22 cellular contexts compared by ENCODE assay signal in genomic region chr3:32395451-32395970, GRCh38. TPM values are rescaled to one million over a fixed set of nuclear protein-coding genes. Genes with fewer than 3 reads are reported as not detected.
DNase-seq lines count a peak whose midpoint lies in the region; ATAC-seq and TF ChIP-seq lines count a peak whose summit lies in the region.
"Had no signal": no experiment of that assay in that cellular context is flagged by ENCODE, and none has a peak within 500 bp of the region (broad histone marks: within the 10 kb centered on the region; RNA-seq: fewer than 3 reads in every experiment).

No MANE protein-coding gene starts in this region.

- H2AFZ ChIP-seq in HCT116 (ENCODE audit: low read depth, low read length, poor library complexity, severe bottlenecking): no peak overlapping the region

- DNase-seq in activated CD4-positive, alpha-beta T cell treated with anti-CD3 and anti-CD28 coated beads, Interleukin-2, amount 10 ng/mL, durations not matched to agents 7 days and 5 days: no peak
- no peak for DNase-seq in activated CD4-positive, alpha-beta T cell treated with anti-CD3 and anti-CD28 coated beads for 1 hour
- DNase-seq in HCT116 (ENCODE audit: low read depth, low spot score) (no peak), NCI-H446 (lab: John Stamatoyannopoulos, UW) (no peak), retina (no peak), BE2C (no peak)
- DNase-seq in activated naive CD8-positive, alpha-beta T cell treated with anti-CD3 and anti-CD28 coated beads, Interleukin-2, amount 50 U/mL, for 24 hours: no peak
- no peak for DNase-seq in naive thymus-derived CD4-positive, alpha-beta T cell
- DNase-seq: COR-L47; cortex of kidney; HCEC 1CT; hippocampal formation; IMR-90; left cardiac atrium; mucosa of descending colon; NCI-H2081; NCI-H524; OCI-M1; ovary; stimulated activated naive CD8-positive, alpha-beta T cell treated with anti-CD3 and anti-CD28 coated beads, Interleukin-15, Interleukin-2, amounts not matched to agents 100 U/mL and 50 U/mL, for 24 hours had no signal

- no peaks in the 10 kb centered on the region for H3K9me2 ChIP-seq in HCT116 (ENCODE audit: insufficient read depth)

- TF ChIP-seq CTCF in HCT116 (IDR thresholded peaks at IDR 0.05 in 2 of 3, conservative IDR thresholded peaks at IDR 0.05 in 1 of 3; ENCODE audit: borderline replicate concordance in 1 of 3, insufficient read depth in 1 of 3, low read depth in 2 of 3, low read length in 2 of 3) (no peak), BE2C (IDR thresholded peaks at IDR 0.05; ENCODE audit: low read depth, low read length) (no peak)

- ATAC-seq in HCT116: no peak
- no peak for ATAC-seq in activated naive CD8-positive, alpha-beta T cell treated with anti-CD3 and anti-CD28 coated beads, Interleukin-2, amount 50 U/mL, for 24 hours
- no peak for ATAC-seq in naive thymus-derived CD4-positive, alpha-beta T cell
- ATAC-seq: A549; left cardiac atrium; mucosa of descending colon; stimulated activated naive CD8-positive, alpha-beta T cell treated with anti-CD3 and anti-CD28 coated beads, Interleukin-15, Interleukin-2, amounts not matched to agents 100 U/mL and 50 U/mL, for 24 hours had no signal

- H3K27ac Mint-ChIP-seq in activated CD4-positive, alpha-beta T cell treated with anti-CD3 and anti-CD28 coated beads, Interleukin-2, amount 10 ng/mL, durations not matched to agents 7 days and 5 days: peak overlapping the region; percentile 61
- H3K27ac Mint-ChIP-seq in activated naive CD8-positive, alpha-beta T cell treated with anti-CD3 and anti-CD28 coated beads, Interleukin-2, amount 50 U/mL, for 24 hours: peak overlapping the region; percentile 1
- H3K27ac Mint-ChIP-seq in naive thymus-derived CD4-positive, alpha-beta T cell: peak overlapping the region; percentile 63 to 100 (median 93)

- no peak for TF ChIP-seq POLR2A in HCT116 (IDR thresholded peaks at IDR 0.05; ENCODE audit: borderline replicate concordance, extremely low read depth, insufficient read depth, insufficient read length)

- no peaks in the 10 kb centered on the region for H3K9me3 Mint-ChIP-seq in activated CD4-positive, alpha-beta T cell treated with anti-CD3 and anti-CD28 coated beads, Interleukin-2, amount 10 ng/mL, durations not matched to agents 7 days and 5 days
- no peaks in the 10 kb centered on the region for H3K9me3 Mint-ChIP-seq in activated naive CD8-positive, alpha-beta T cell treated with anti-CD3 and anti-CD28 coated beads, Interleukin-2, amount 50 U/mL, for 24 hours
- peaks cover 0 to 3% (median 0%) of the 10 kb centered on the region in 11 donors for H3K9me3 Mint-ChIP-seq in naive thymus-derived CD4-positive, alpha-beta T cell

- peaks cover 30% of the 10 kb centered on the region for H3K36me3 Mint-ChIP-seq in activated CD4-positive, alpha-beta T cell treated with anti-CD3 and anti-CD28 coated beads, Interleukin-2, amount 10 ng/mL, durations not matched to agents 7 days and 5 days (ENCODE audit: low read depth)
- peaks cover 3% of the 10 kb centered on the region for H3K36me3 Mint-ChIP-seq in activated naive CD8-positive, alpha-beta T cell treated with anti-CD3 and anti-CD28 coated beads, Interleukin-2, amount 50 U/mL, for 24 hours (ENCODE audit: low read depth)
- H3K36me3 Mint-ChIP-seq in naive thymus-derived CD4-positive, alpha-beta T cell: peaks cover 0 to 29% (median 4%) of the 10 kb centered on the region in 5 donors

- H3K4me1 ChIP-seq in HCT116 (ENCODE audit: control insufficient read depth in 1 of 2, insufficient read depth in 2 of 2, low read length in 2 of 2): peaks cover 13 to 44% of the 10 kb centered on the region in 2 experiments
- H3K4me1 ChIP-seq in naive thymus-derived CD4-positive, alpha-beta T cell (ENCODE audit: control insufficient read depth in 2 of 2, insufficient read depth in 2 of 2, low read length in 2 of 2): peaks cover 21 to 26% of the 10 kb centered on the region in 2 donors
- no peaks in the 10 kb centered on the region for H3K4me1 ChIP-seq in BE2C

- no peaks in the 10 kb centered on the region for H3K36me3 ChIP-seq in HCT116 (ENCODE audit: control insufficient read depth in 1 of 2, insufficient read depth in 2 of 2, low read length in 2 of 2)
- peaks cover 0 to 4% (median 0%) of the 10 kb centered on the region in 3 experiments for H3K36me3 ChIP-seq in naive thymus-derived CD4-positive, alpha-beta T cell (ENCODE audit: control insufficient read depth in 2 of 3, insufficient read depth in 3 of 3, low read length in 3 of 3)
- H3K36me3 ChIP-seq in BE2C: no peaks in the 10 kb centered on the region
- H3K36me3 ChIP-seq: ovary had no signal

- H3K4me3 ChIP-seq in HCT116 (replicated peaks in 1 of 2; ENCODE audit: low read depth in 1 of 2, low read length in 2 of 2) (no peak overlapping the region), BE2C (ENCODE audit: low read depth, low read length) (no peak overlapping the region)
- H3K4me3 ChIP-seq in naive thymus-derived CD4-positive, alpha-beta T cell (ENCODE audit: low read length): no peak overlapping the region
- H3K4me3 ChIP-seq: A549, mucosa of descending colon, ovary, SK-N-MC had no signal

- RAD21 ChIA-PET in HCT116 (lab: Charles Lee; ENCODE audit: low non-redundant PET in 1 of 2, low total read pairs in 2 of 2, uncharacterized antibody in 2 of 2, unreplicated experiment in 2 of 2): no interaction called here

- TF ChIP-seq RAD21 in HCT116 (IDR thresholded peaks at IDR 0.05; ENCODE audit: low read depth): no peak

- H3K9me3 ChIP-seq in HCT116 (ENCODE audit: control insufficient read depth in 1 of 2, insufficient read depth in 1 of 2, low read depth in 1 of 2, low read length in 2 of 2) (no peaks in the 10 kb centered on the region), BE2C (no peaks in the 10 kb centered on the region)
- no peaks in the 10 kb centered on the region for H3K9me3 ChIP-seq in naive thymus-derived CD4-positive, alpha-beta T cell (ENCODE audit: control insufficient read depth in 2 of 3, low read length in 3 of 3)
- H3K9me3 ChIP-seq: A549, mucosa of descending colon, ovary had no signal

- H3K4me1 Mint-ChIP-seq in activated CD4-positive, alpha-beta T cell treated with anti-CD3 and anti-CD28 coated beads, Interleukin-2, amount 10 ng/mL, durations not matched to agents 7 days and 5 days: peaks cover 73% of the 10 kb centered on the region
- peaks cover 69% of the 10 kb centered on the region for H3K4me1 Mint-ChIP-seq in activated naive CD8-positive, alpha-beta T cell treated with anti-CD3 and anti-CD28 coated beads, Interleukin-2, amount 50 U/mL, for 24 hours
- H3K4me1 Mint-ChIP-seq in naive thymus-derived CD4-positive, alpha-beta T cell: peaks cover 50 to 83% (median 74%) of the 10 kb centered on the region in 7 donors

- no peak overlapping the region for H3K4me3 Mint-ChIP-seq in activated CD4-positive, alpha-beta T cell treated with anti-CD3 and anti-CD28 coated beads, Interleukin-2, amount 10 ng/mL, durations not matched to agents 7 days and 5 days
- H3K4me3 Mint-ChIP-seq in activated naive CD8-positive, alpha-beta T cell treated with anti-CD3 and anti-CD28 coated beads, Interleukin-2, amount 50 U/mL, for 24 hours: no peak overlapping the region
- H3K4me3 Mint-ChIP-seq in naive thymus-derived CD4-positive, alpha-beta T cell: peak overlapping the region in 1 of 10 donors; percentile 2

- no peak overlapping the region for H3K27ac ChIP-seq in HCT116 (ENCODE audit: low read depth, low read length)
- H3K27ac ChIP-seq in naive thymus-derived CD4-positive, alpha-beta T cell (ENCODE audit: low read depth, low read length): no peak overlapping the region
- H3K27ac ChIP-seq: A549, ovary, SK-N-MC had no signal

- peaks cover 6% of the 10 kb centered on the region; the same call in 1 of the 2 replicates for H4K20me1 ChIP-seq in HCT116 (ENCODE audit: insufficient read depth)

- BruUV-seq in HCT116 (replicated peaks; lab: Mats Ljungman, UMichigan): TSS peak; percentile 17

- no peak overlapping the region for H3K9ac ChIP-seq in HCT116 (ENCODE audit: low read length)

- CTCF ChIA-PET in activated CD4-positive, alpha-beta T cell treated with anti-CD3 and anti-CD28 coated beads, Interleukin-2, amount 10 ng/mL, durations not matched to agents 7 days and 5 days (lab: Charles Lee): interaction anchor here (0.6 to 2.2 kb wide), 7 partner anchors 20 to 345 kb away, joined by 3 to 10 read pairs (median 4); no protein-coding TSS in a partner anchor
- CTCF ChIA-PET in HCT116 (lab: Charles Lee): interaction anchor here (1.5 kb wide), 1 partner anchor 21 kb away, joined by 5 read pairs; no protein-coding TSS in a partner anchor
- CTCF ChIA-PET in naive thymus-derived CD4-positive, alpha-beta T cell (lab: Charles Lee): interaction anchor here (0.8 to 5.3 kb wide), 6 partner anchors 21 to 220 kb away, joined by 3 to 56 read pairs (median 5); no protein-coding TSS in a partner anchor

- POLR2A ChIA-PET in activated CD4-positive, alpha-beta T cell treated with anti-CD3 and anti-CD28 coated beads, Interleukin-2, amount 10 ng/mL, durations not matched to agents 7 days and 5 days (lab: Charles Lee): no interaction called here
- POLR2A ChIA-PET in HCT116 (lab: Charles Lee): interaction anchor here (0.5 kb wide), 1 partner anchor 24 kb away, joined by 3 read pairs; no protein-coding TSS in a partner anchor
- POLR2A ChIA-PET in naive thymus-derived CD4-positive, alpha-beta T cell (lab: Charles Lee): interaction anchor here (0.6 to 1.9 kb wide), 13 partner anchors 8 to 119 kb away, joined by 3 to 7 read pairs (median 3); no protein-coding TSS in a partner anchor

- intact Hi-C loops in HCT116 (cut with micrococcal nuclease): no loop called here
- intact Hi-C loops in naive thymus-derived CD4-positive, alpha-beta T cell (cut with micrococcal nuclease): loop anchor here in 1 of 2 donors (1.0 to 10.0 kb wide), 3 partner anchors 218 to 1049 kb away; partner anchors contain the start of genes CNOT10 and UBP1

- H3K79me2 ChIP-seq in HCT116 (ENCODE audit: insufficient read depth, low read length): peaks cover 95% of the 10 kb centered on the region

- no peaks in the 10 kb centered on the region for H3K27me3 ChIP-seq in HCT116 (ENCODE audit: insufficient read depth, low read length)
- no peaks in the 10 kb centered on the region for H3K27me3 ChIP-seq in naive thymus-derived CD4-positive, alpha-beta T cell (ENCODE audit: control insufficient read depth in 2 of 2, insufficient read depth in 2 of 2, low read length in 2 of 2)
- H3K27me3 ChIP-seq in BE2C: no peaks in the 10 kb centered on the region
- H3K27me3 ChIP-seq: ovary had no signal

- H3K4me2 ChIP-seq in HCT116 (ENCODE audit: low read length): no peak overlapping the region
- H3K4me2 ChIP-seq: A549 had no signal

- H3K27me3 Mint-ChIP-seq in activated CD4-positive, alpha-beta T cell treated with anti-CD3 and anti-CD28 coated beads, Interleukin-2, amount 10 ng/mL, durations not matched to agents 7 days and 5 days: no peaks in the 10 kb centered on the region
- H3K27me3 Mint-ChIP-seq in activated naive CD8-positive, alpha-beta T cell treated with anti-CD3 and anti-CD28 coated beads, Interleukin-2, amount 50 U/mL, for 24 hours: no peaks in the 10 kb centered on the region
- no peaks in the 10 kb centered on the region for H3K27me3 Mint-ChIP-seq in naive thymus-derived CD4-positive, alpha-beta T cell

RNA-seq across cellular contexts. Expression of gene CMTM7, which starts 3.9 kb away (rescaled TPM):
- 10 to 100 TPM; 45.9 to 62.6 TPM for total RNA-seq in activated CD4-positive, alpha-beta T cell treated with anti-CD3 and anti-CD28 coated beads, Interleukin-2, amount 10 ng/mL, durations not matched to agents 7 days and 5 days
- total RNA-seq in HCT116 (2021; ENCODE audit: unreplicated experiment): 62.6 TPM
- polyA plus RNA-seq in HCT116 (2012): 86.2 and 89.9 TPM in 2 replicates
- 10 to 100 TPM; 38.6 to 60.1 (median 49.5) TPM for total RNA-seq in naive thymus-derived CD4-positive, alpha-beta T cell
- polyA plus RNA-seq in naive thymus-derived CD4-positive, alpha-beta T cell: 100 to 1,000 TPM in 1 of 2 donors, 10 to 100 TPM in 1; 87.7 to 157 TPM
- 15.5 TPM for polyA plus RNA-seq in BE2C (2012; ENCODE audit: insufficient read depth, insufficient read length, low read depth)

Comparison
In these comparisons a context has a peak if more than half of its experiments do, and no peak if none do; other contexts are left out.
1. H3K27ac Mint-ChIP-seq: peak in every context shown above with its lines; median percentile 93 in naive thymus-derived CD4-positive, alpha-beta T cell; 61 in activated CD4-positive, alpha-beta T cell treated with anti-CD3 and anti-CD28 coated beads, Interleukin-2, amount 10 ng/mL, durations not matched to agents 7 days and 5 days; 1 in activated naive CD8-positive, alpha-beta T cell treated with anti-CD3 and anti-CD28 coated beads, Interleukin-2, amount 50 U/mL, for 24 hours.